15 cellular contexts compared by ENCODE assay signal in the genomic region with DNA sequence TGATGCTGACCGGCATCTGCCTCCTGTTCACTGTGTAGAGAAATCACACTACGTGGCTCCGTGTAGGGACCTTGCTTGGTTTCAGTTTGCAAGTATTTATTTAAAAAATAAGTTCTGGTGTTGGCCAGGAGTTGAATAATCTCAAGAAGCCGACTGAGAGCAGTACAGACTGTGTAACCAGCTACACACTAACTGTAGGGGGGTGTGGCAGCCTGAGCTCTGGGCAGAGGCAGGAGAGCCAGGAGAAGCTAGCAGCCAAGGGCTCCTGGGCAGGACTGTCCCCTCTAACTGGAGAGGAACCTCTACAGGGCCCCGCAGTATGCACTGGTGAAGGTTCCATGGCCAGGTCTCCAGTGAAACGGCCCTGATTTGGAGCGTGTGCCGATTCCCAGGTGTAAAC.
A peak's percentile ranks its signal among the peaks of the same experiment; 100 is the strongest.
DNase-seq lines count a peak whose midpoint lies in the region; ATAC-seq and TF ChIP-seq lines count a peak whose summit lies in the region.
"Had no signal": no experiment of that assay in that cellular context is flagged by ENCODE, and none has a peak within 500 bp of the region (broad histone marks: within the 10 kb centered on the region; RNA-seq: fewer than 3 reads in every experiment).

No MANE protein-coding gene starts in this region.

- no peak overlapping the region for H3K27ac Mint-ChIP-seq in CD4-positive, alpha-beta memory T cell

- no peak for TF ChIP-seq CTCF in VCaP (conservative IDR thresholded peaks at IDR 0.05)
- TF ChIP-seq CTCF in left lung (IDR thresholded peaks at IDR 0.05), result no peak
- no peak for TF ChIP-seq CTCF in upper lobe of right lung (IDR thresholded peaks at IDR 0.05)

- no peaks in the 10 kb centered on the region for H3K4me1 ChIP-seq in left lung
- no peaks in the 10 kb centered on the region for H3K4me1 ChIP-seq in upper lobe of right lung
- peaks cover 8% of the 10 kb centered on the region for H3K4me1 ChIP-seq in CD4-positive, alpha-beta memory T cell (ENCODE audit: insufficient read depth, low read length)

- no peaks in the 10 kb centered on the region for H3K9me3 Mint-ChIP-seq in CD4-positive, alpha-beta memory T cell

- no peaks in the 10 kb centered on the region for H3K36me3 Mint-ChIP-seq in CD4-positive, alpha-beta memory T cell

- peak overlapping the region; percentile 33; the same call in 1 of the 2 replicates for H3K27ac ChIP-seq in VCaP
- no peak overlapping the region for H3K27ac ChIP-seq in left lung
- no peak overlapping the region for H3K27ac ChIP-seq in upper lobe of right lung
- no peak overlapping the region for H3K27ac ChIP-seq in CD4-positive, alpha-beta memory T cell (ENCODE audit: low read depth, low read length)
- H3K27ac ChIP-seq: SK-N-MC had no signal

- DNase-seq in NCI-H510A treated with DMSO at 0.1 percent for 48 hours (lab: John Stamatoyannopoulos, UW) (peak; percentile 42), NCI-H510A (lab: John Stamatoyannopoulos, UW) (no peak), left lung (no peak), upper lobe of right lung (no peak), NCI-H1105 (lab: John Stamatoyannopoulos, UW) (no peak), H7 (no peak)
- no peak for DNase-seq in CD4-positive, alpha-beta memory T cell
- DNase-seq: C1 segment of cervical spinal cord, COR-L47, HCEC 1CT, NCI-H1694 had no signal

- H3K27me3 ChIP-seq in left lung (peaks cover 0 to 13% of the 10 kb centered on the region in 2 donors), upper lobe of right lung (no peaks in the 10 kb centered on the region), H7 (ENCODE audit: control insufficient read depth, insufficient read depth, low read length) (peaks cover 4% of the 10 kb centered on the region; the same call in 1 of the 2 replicates)
- H3K27me3 ChIP-seq in CD4-positive, alpha-beta memory T cell (ENCODE audit: insufficient read depth, low read length), result peaks cover 4% of the 10 kb centered on the region

- H3K27me3 Mint-ChIP-seq in CD4-positive, alpha-beta memory T cell, result peaks cover 1 to 2% of the 10 kb centered on the region in 2 donors

- CTCF ChIA-PET in CD4-positive, alpha-beta memory T cell (lab: Charles Lee; ENCODE audit: partially characterized antibody), result interaction anchor here (7.2 kb wide), 1 partner anchor 245 kb away, joined by 111 read pairs; no protein-coding TSS in a partner anchor

- H3K36me3 ChIP-seq in left lung (no peaks in the 10 kb centered on the region), upper lobe of right lung (no peaks in the 10 kb centered on the region), H7 (replicated peaks; ENCODE audit: control insufficient read depth, insufficient read depth, low read length) (no peaks in the 10 kb centered on the region)
- no peaks in the 10 kb centered on the region for H3K36me3 ChIP-seq in CD4-positive, alpha-beta memory T cell (ENCODE audit: insufficient read depth, low read length)

- H3K4me3 ChIP-seq in left lung (no peak overlapping the region), upper lobe of right lung (no peak overlapping the region), H7 (ENCODE audit: insufficient read depth, low read depth, low read length) (no peak overlapping the region)
- no peak overlapping the region for H3K4me3 ChIP-seq in CD4-positive, alpha-beta memory T cell (ENCODE audit: low read length in 2 of 2)
- H3K4me3 ChIP-seq: GM12878, K562, SK-N-MC had no signal

- intact Hi-C loops in left lung (cut with DNase I) (no loop called here), upper lobe of right lung (cut with DNase I) (no loop called here)
- intact Hi-C loops in CD4-positive, alpha-beta memory T cell (cut with micrococcal nuclease), result no loop called here

- POLR2A ChIA-PET in CD4-positive, alpha-beta memory T cell (lab: Charles Lee; ENCODE audit: partially characterized antibody), result interaction anchor here (6.5 kb wide), 1 partner anchor 189 kb away, joined by 42 read pairs; a partner anchor contains a TSS

- ATAC-seq in left lung (peak; percentile 79), upper lobe of right lung (peak; percentile 54)
- ATAC-seq: GM12878, K562 had no signal

- H3K9me3 ChIP-seq in left lung, result no peaks in the 10 kb centered on the region
- H3K9me3 ChIP-seq in upper lobe of right lung, result no peaks in the 10 kb centered on the region
- H3K9me3 ChIP-seq in CD4-positive, alpha-beta memory T cell (ENCODE audit: control insufficient read depth in 1 of 2, low read length in 2 of 2), result no peaks in the 10 kb centered on the region

- no peak overlapping the region for H3K4me3 Mint-ChIP-seq in CD4-positive, alpha-beta memory T cell

- H3K4me1 Mint-ChIP-seq in CD4-positive, alpha-beta memory T cell, result peaks cover 7 to 14% (median 14%) of the 10 kb centered on the region in 4 donors
